12 cellular contexts compared by ENCODE assay signal in genomic region chr11:18769802-18770456, GRCh38. TPM values are rescaled to one million over a fixed set of nuclear protein-coding genes. Genes with fewer than 3 reads are reported as not detected.
DNase-seq lines count a peak whose midpoint lies in the region; ATAC-seq and TF ChIP-seq lines count a peak whose summit lies in the region.
"Had no signal": no experiment of that assay in that cellular context is flagged by ENCODE, and none has a peak within 500 bp of the region (broad histone marks: within the 10 kb centered on the region; RNA-seq: fewer than 3 reads in every experiment).

No MANE protein-coding gene starts in this region.

- H3K4me1 ChIP-seq in adrenal gland (replicated peaks in 1 of 2): no peaks in the 10 kb centered on the region

- no peak overlapping the region for H3K4me3 ChIP-seq in adrenal gland

- no peaks in the 10 kb centered on the region for H3K9me3 ChIP-seq in adrenal gland (replicated peaks in 1 of 3)

- peak; percentile 56 for ATAC-seq in GM18861 (IDR thresholded peaks at IDR 0.05; ENCODE audit: unreplicated experiment)
- ATAC-seq in GM21576 (IDR thresholded peaks at IDR 0.05; ENCODE audit: unreplicated experiment): peak; percentile 68
- peak; percentile 54 for ATAC-seq in HG03432 (IDR thresholded peaks at IDR 0.05; ENCODE audit: unreplicated experiment)
- ATAC-seq in activated naive CD4-positive, alpha-beta T cell treated with anti-CD3 and anti-CD28 coated beads, Interleukin-2, amount 50 U/mL, for 72 hours: no peak

- intact Hi-C loops in adrenal gland (cut with DNase I): loop anchor here in 1 of 2 donors (10.0 kb wide), 1 partner anchor 655 kb away; no protein-coding TSS in a partner anchor

- WGBS in adrenal gland, 4 donors: 54 to 63% (median 56%) methylated on average over 7 to 8 of the region's 8 CpGs

- no peak overlapping the region for H3K27ac ChIP-seq in adrenal gland

- no peaks in the 10 kb centered on the region for H3K9me3 Mint-ChIP-seq in activated naive CD4-positive, alpha-beta T cell treated with anti-CD3 and anti-CD28 coated beads, Interleukin-2, amount 50 U/mL, for 72 hours
- H3K9me3 Mint-ChIP-seq: nephron had no signal

- H3K36me3 Mint-ChIP-seq in activated naive CD4-positive, alpha-beta T cell treated with anti-CD3 and anti-CD28 coated beads, Interleukin-2, amount 50 U/mL, for 72 hours: no peaks in the 10 kb centered on the region

- TF ChIP-seq POLR2A in adrenal gland (IDR thresholded peaks at IDR 0.05): no peak

- DNase-seq in kidney tubule cell (ENCODE audit: low spot score) (peak; percentile 67), NCI-H1417 (lab: John Stamatoyannopoulos, UW) (no peak), adrenal gland (no peak), NCI-H774 (lab: John Stamatoyannopoulos, UW) (no peak)
- DNase-seq in activated naive CD4-positive, alpha-beta T cell treated with anti-CD3 and anti-CD28 coated beads, Interleukin-2, amount 50 U/mL, for 72 hours (ENCODE audit: low spot score in 2 of 2): no peak
- DNase-seq: hypothalamus; NCI-H1694; stimulated activated CD4-positive, alpha-beta T cell treated with anti-CD3 and anti-CD28 coated beads, Interleukin-4, amount 100 ng/mL, for 4 hours had no signal

- no peaks in the 10 kb centered on the region for H3K36me3 ChIP-seq in adrenal gland (replicated peaks in 1 of 2)

- no peak for TF ChIP-seq CTCF in adrenal gland (IDR thresholded peaks at IDR 0.05)

- H3K27ac Mint-ChIP-seq in activated naive CD4-positive, alpha-beta T cell treated with anti-CD3 and anti-CD28 coated beads, Interleukin-2, amount 50 U/mL, for 72 hours: peak overlapping the region in 1 of 2 donors; percentile 20
- H3K27ac Mint-ChIP-seq: nephron had no signal

- H3K27me3 ChIP-seq in adrenal gland: no peaks in the 10 kb centered on the region

RNA-seq across cellular contexts. Expression of gene PTPN5, which starts 21.7 kb away (rescaled TPM):
- under 1 TPM in 6 of 8 donors, not detected in 2; 0.06 to 0.43 (median 0.26) TPM for total RNA-seq in adrenal gland
- 1 to 10 TPM in 1 of 3 donors, under 1 TPM in 2; 0.15 to 1.3 (median 0.67) TPM for polyA plus RNA-seq in adrenal gland
- total RNA-seq in activated naive CD4-positive, alpha-beta T cell treated with anti-CD3 and anti-CD28 coated beads, Interleukin-2, amount 50 U/mL, for 72 hours: not detected

RNA-seq across cellular contexts. Expression of gene IGSF22, which starts 43.9 kb away (rescaled TPM):
- 1 to 10 TPM in 3 of 8 donors, under 1 TPM in 2, not detected in 3; 0.10 to 2.0 (median 1.1) TPM for total RNA-seq in adrenal gland
- under 1 TPM; 0.27 to 0.97 (median 0.44) TPM for polyA plus RNA-seq in adrenal gland
- under 1 TPM; 0.19 to 0.36 TPM for total RNA-seq in activated naive CD4-positive, alpha-beta T cell treated with anti-CD3 and anti-CD28 coated beads, Interleukin-2, amount 50 U/mL, for 72 hours

Comparison
In these comparisons a context has a peak if more than half of its experiments do, and no peak if none do; other contexts are left out.
1. ATAC-seq: peak in GM18861 (single experiment), GM21576 (single experiment) and HG03432 (single experiment); none in activated naive CD4-positive, alpha-beta T cell treated with anti-CD3 and anti-CD28 coated beads, Interleukin-2, amount 50 U/mL, for 72 hours (0 of 2).